Comparison of ENCODE assay signal across 18 cellular contexts in the genomic region with DNA sequence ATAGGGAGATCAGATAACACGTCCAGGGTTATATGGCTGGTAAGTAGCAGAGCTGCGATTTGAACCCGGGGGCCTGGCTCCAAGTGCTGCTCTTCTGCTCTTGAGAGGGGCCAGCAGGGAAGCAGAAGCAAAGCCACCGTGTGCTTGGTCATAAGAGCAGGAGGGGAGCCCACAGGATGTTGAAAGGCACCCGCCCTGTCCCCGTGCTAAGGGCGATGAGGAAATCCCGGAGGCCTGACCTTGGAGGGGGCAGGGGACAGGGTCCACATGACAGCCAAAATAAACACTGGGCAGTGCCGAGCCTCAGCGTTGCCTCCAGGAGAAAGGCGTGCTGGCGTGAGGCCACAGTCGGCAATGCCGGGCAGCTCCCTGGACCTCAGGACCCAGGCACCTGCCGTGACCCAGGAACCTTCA. TPM values are rescaled to one million over a fixed set of nuclear protein-coding genes. Genes with fewer than 3 reads are reported as not detected.
A peak's percentile ranks its signal among the peaks of the same experiment; 100 is the strongest.
DNase-seq lines count a peak whose midpoint lies in the region; ATAC-seq, FAIRE-seq and TF ChIP-seq lines count a peak whose summit lies in the region.
"Had no signal": no experiment of that assay in that cellular context is flagged by ENCODE, and none has a peak within 500 bp of the region (broad histone marks: within the 10 kb centered on the region; RNA-seq: fewer than 3 reads in every experiment).

No MANE protein-coding gene starts in this region.

- H3K4me3 Mint-ChIP-seq in activated CD4-positive, alpha-beta T cell treated with anti-CD3 and anti-CD28 coated beads, Interleukin-2, amount 10 ng/mL, durations not matched to agents 7 days and 5 days = no peak overlapping the region
- H3K4me3 Mint-ChIP-seq: activated naive CD8-positive, alpha-beta T cell had no signal

- no peaks in the 10 kb centered on the region for H3K4me1 ChIP-seq in right cardiac atrium (ENCODE audit: control insufficient read depth, insufficient read depth, low read length)
- H3K4me1 ChIP-seq in pancreas = peaks cover 6 to 13% (median 8%) of the 10 kb centered on the region in 3 donors
- H3K4me1 ChIP-seq: breast epithelium, SJSA1 had no signal

- peak; percentile 92 for DNase-seq in HuH-7.5 (ENCODE audit: low spot score)
- peak; percentile 88 for DNase-seq in SKM-1 treated with dmso at 0.1 percent for 144 hours (lab: John Stamatoyannopoulos, UW; ENCODE audit: unreplicated experiment)
- DNase-seq in right cardiac atrium = peak in 2 of 3 donors; percentile 72 to 74
- DNase-seq in pancreas = peak; percentile 84 to 92 (median 89)
- no peak for DNase-seq in activated CD4-positive, alpha-beta T cell treated with anti-CD3 and anti-CD28 coated beads, Interleukin-2, amount 10 ng/mL, durations not matched to agents 7 days and 5 days
- no peak for DNase-seq in ACHN
- no peak for DNase-seq in DMS153 (lab: John Stamatoyannopoulos, UW)
- DNase-seq: activated CD4-positive, alpha-beta T cell treated with anti-CD3 and anti-CD28 coated beads, Interleukin-2, amount 50 U/mL, for 48 hours; activated T-cell treated with anti-CD3 and anti-CD28 coated beads, Interleukin-2, amount 50 U/mL, for 1 hour; hippocampal formation; KG1; NCI-H1436 treated with DMSO at 0.1 percent for 48 hours; substantia nigra had no signal

- H3K4me1 Mint-ChIP-seq in activated CD4-positive, alpha-beta T cell treated with anti-CD3 and anti-CD28 coated beads, Interleukin-2, amount 10 ng/mL, durations not matched to agents 7 days and 5 days = peaks cover 24% of the 10 kb centered on the region

- 81% methylated on average over 15 of the region's 15 CpGs for WGBS in right cardiac atrium
- 18 to 27% methylated on average over 15 of the region's 15 CpGs for WGBS in pancreas, 2 donors

- no peaks in the 10 kb centered on the region for H3K27me3 ChIP-seq in right cardiac atrium (ENCODE audit: control insufficient read depth, insufficient read depth)
- no peaks in the 10 kb centered on the region for H3K27me3 ChIP-seq in pancreas
- H3K27me3 ChIP-seq: breast epithelium, SJSA1 had no signal

- no peaks in the 10 kb centered on the region for H3K9me3 Mint-ChIP-seq in activated CD4-positive, alpha-beta T cell treated with anti-CD3 and anti-CD28 coated beads, Interleukin-2, amount 10 ng/mL, durations not matched to agents 7 days and 5 days

- intact Hi-C loops in right cardiac atrium (cut with DNase I) = no loop called here
- intact Hi-C loops in pancreas (cut with DNase I) = no loop called here

- no peak for TF ChIP-seq CTCF in pancreas (IDR thresholded peaks at IDR 0.05)

- H3K36me3 Mint-ChIP-seq in activated CD4-positive, alpha-beta T cell treated with anti-CD3 and anti-CD28 coated beads, Interleukin-2, amount 10 ng/mL, durations not matched to agents 7 days and 5 days (ENCODE audit: low read depth) = peaks cover 46% of the 10 kb centered on the region

- ATAC-seq in right cardiac atrium (peak; percentile 19 to 63), pancreas (peak; percentile 88 to 97 (median 93)), HG02840 (IDR thresholded peaks at IDR 0.05; ENCODE audit: low FRiP score, unreplicated experiment) (no peak)

- H3K9me3 ChIP-seq in right cardiac atrium (ENCODE audit: control insufficient read depth, low read length) = no peaks in the 10 kb centered on the region
- H3K9me3 ChIP-seq in pancreas = no peaks in the 10 kb centered on the region
- H3K9me3 ChIP-seq: breast epithelium, SJSA1 had no signal

- no peak overlapping the region for H3K27ac Mint-ChIP-seq in activated CD4-positive, alpha-beta T cell treated with anti-CD3 and anti-CD28 coated beads, Interleukin-2, amount 10 ng/mL, durations not matched to agents 7 days and 5 days
- H3K27ac Mint-ChIP-seq: activated naive CD8-positive, alpha-beta T cell had no signal

- in situ Hi-C loops in ACHN (cut with HindIII; ENCODE audit: low pct_ligation_motif_present, low pct_unique_long_range_greater_than_20kb, low sequenced_read_pairs) = no loop called here

- H3K27ac ChIP-seq in right cardiac atrium (ENCODE audit: low read length) (no peak overlapping the region), pancreas (peak overlapping the region in 2 of 4 donors; percentile 2 to 46)
- H3K27ac ChIP-seq: breast epithelium, SJSA1 had no signal

- POLR2A ChIA-PET in activated CD4-positive, alpha-beta T cell treated with anti-CD3 and anti-CD28 coated beads, Interleukin-2, amount 10 ng/mL, durations not matched to agents 7 days and 5 days (lab: Charles Lee) = no interaction called here

- CTCF ChIA-PET in activated CD4-positive, alpha-beta T cell treated with anti-CD3 and anti-CD28 coated beads, Interleukin-2, amount 10 ng/mL, durations not matched to agents 7 days and 5 days (lab: Charles Lee) = interaction anchor here (0.6 to 1.0 kb wide), 2 partner anchors 15 to 32 kb away, joined by 3 read pairs; no protein-coding TSS in a partner anchor

- no peak for FAIRE-seq in pancreas (lab: Jason Lieb, UNC)
- FAIRE-seq: TTC549 had no signal

- H3K4me3 ChIP-seq in right cardiac atrium (ENCODE audit: low read length) = no peak overlapping the region
- no peak overlapping the region for H3K4me3 ChIP-seq in pancreas
- H3K4me3 ChIP-seq: breast epithelium, SJSA1 had no signal

- peaks cover 3 to 48% (median 10%) of the 10 kb centered on the region in 3 donors for H3K36me3 ChIP-seq in pancreas

- H3K27me3 Mint-ChIP-seq in activated CD4-positive, alpha-beta T cell treated with anti-CD3 and anti-CD28 coated beads, Interleukin-2, amount 10 ng/mL, durations not matched to agents 7 days and 5 days = no peaks in the 10 kb centered on the region
- H3K27me3 Mint-ChIP-seq: activated naive CD8-positive, alpha-beta T cell had no signal

RNA-seq across cellular contexts. Expression of a gene that starts 28.8 kb away (rescaled TPM):
- 10 to 100 TPM; 54.0 to 75.9 (median 63.6) TPM for total RNA-seq in right cardiac atrium
- polyA plus RNA-seq in right cardiac atrium = 55.9 TPM
- 10 to 100 TPM; 18.4 to 30.2 (median 20.2) TPM for total RNA-seq in pancreas
- polyA plus RNA-seq in pancreas = 10 to 100 TPM; 28.3 to 33.7 TPM
- total RNA-seq in activated CD4-positive, alpha-beta T cell treated with anti-CD3 and anti-CD28 coated beads, Interleukin-2, amount 10 ng/mL, durations not matched to agents 7 days and 5 days = 10 to 100 TPM; 30.0 to 37.8 TPM

RNA-seq across cellular contexts. Expression of a gene that starts 52.4 kb away (rescaled TPM):
- total RNA-seq in right cardiac atrium = 10 to 100 TPM in 2 of 4 donors, 1 to 10 TPM in 2; 6.2 to 10.8 (median 9.6) TPM
- 6.1 TPM for polyA plus RNA-seq in right cardiac atrium
- total RNA-seq in pancreas = 10 to 100 TPM in 2 of 6 donors, 1 to 10 TPM in 4; 1.8 to 15.9 (median 2.9) TPM
- polyA plus RNA-seq in pancreas = 1 to 10 TPM; 5.2 to 7.1 TPM
- total RNA-seq in activated CD4-positive, alpha-beta T cell treated with anti-CD3 and anti-CD28 coated beads, Interleukin-2, amount 10 ng/mL, durations not matched to agents 7 days and 5 days = under 1 TPM; 0.31 to 0.32 TPM

Comparison
In these comparisons a context has a peak if more than half of its experiments do, and no peak if none do; other contexts are left out.
1. DNase-seq: peak in HuH-7.5 (single experiment), SKM-1 treated with dmso at 0.1 percent for 144 hours (single experiment), right cardiac atrium (2 of 3) and pancreas (6 of 6); none in activated CD4-positive, alpha-beta T cell treated with anti-CD3 and anti-CD28 coated beads, Interleukin-2, amount 10 ng/mL, durations not matched to agents 7 days and 5 days (single experiment), ACHN (single experiment) and DMS153 (single experiment).